In genomic region chr9:103431809-103432208, GRCh38 we compare ENCODE assay signal across 9 cellular contexts.
"Had no signal": no experiment of that assay in that cellular context is flagged by ENCODE, and none has a peak within 500 bp of the region (broad histone marks: within the 10 kb centered on the region; RNA-seq: fewer than 3 reads in every experiment).

No MANE protein-coding gene starts in this region.

- DNase-seq: H7, IMR-90, KG1 had no signal

- H3K27ac ChIP-seq: HL-60 had no signal

- H3K36me3 ChIP-seq: HAP-1 had no signal

- H3K4me3 ChIP-seq: GM23338, HAP-1, K562 had no signal

- ATAC-seq: GM23338, HCT116, K562 had no signal

- H3K4me1 ChIP-seq: HAP-1 had no signal

- H3K9me3 ChIP-seq: HAP-1 had no signal

- FAIRE-seq: H1, K562 had no signal
